In genomic region chr1:235932090-235932510, GRCh38 we compare ENCODE assay signal across 11 cellular contexts.
A peak's percentile ranks its signal among the peaks of the same experiment; 100 is the strongest.
DNase-seq lines count a peak whose midpoint lies in the region; TF ChIP-seq lines count a peak whose summit lies in the region.
"Had no signal": no experiment of that assay in that cellular context is flagged by ENCODE, and none has a peak within 500 bp of the region (broad histone marks: within the 10 kb centered on the region; RNA-seq: fewer than 3 reads in every experiment).

No MANE protein-coding gene starts in this region.

- H2BK12ac ChIP-seq in trophoblast cell (ENCODE audit: low read length), result no peak overlapping the region

- H3K14ac ChIP-seq in trophoblast cell (ENCODE audit: low read length), result no peak overlapping the region

- TF ChIP-seq POLR2A in esophagus squamous epithelium (IDR thresholded peaks at IDR 0.05), result no peak

- H3K79me2 ChIP-seq in OCI-LY3 (ENCODE audit: low read length) (no peaks in the 10 kb centered on the region), trophoblast cell (ENCODE audit: control insufficient read depth, insufficient read depth, low read length, poor library complexity) (no peaks in the 10 kb centered on the region)

- peak overlapping the region in 2 of 10 experiments; percentile 2 to 6; a peak in 2 of 20 replicates for H3K4me3 ChIP-seq in BLaER1 treated with 17β-estradiol and CSF1 and Interleukin-3, amounts not matched to agents 10 nM and 100 nM
- peak overlapping the region; percentile 33 for H3K4me3 ChIP-seq in OCI-LY3 (ENCODE audit: low read length)
- no peak overlapping the region for H3K4me3 ChIP-seq in esophagus squamous epithelium
- H3K4me3 ChIP-seq in trophoblast cell (ENCODE audit: low read depth, low read length), result no peak overlapping the region
- H3K4me3 ChIP-seq: gastrocnemius medialis had no signal

- H3K4ac ChIP-seq in trophoblast cell (ENCODE audit: low read depth, low read length), result no peak overlapping the region

- H3K4me2 ChIP-seq in BLaER1 treated with 17β-estradiol and CSF1 and Interleukin-3, amounts not matched to agents 10 nM and 100 nM, result peak overlapping the region; percentile 75 to 94 (median 84)
- H3K4me2 ChIP-seq in OCI-LY3 (ENCODE audit: low read length), result peak overlapping the region; percentile 73
- H3K4me2 ChIP-seq in trophoblast cell (ENCODE audit: low read length), result no peak overlapping the region

- intact Hi-C loops in esophagus squamous epithelium (cut with DNase I), result no loop called here

- H3K9me3 ChIP-seq in BLaER1 treated with 17β-estradiol and CSF1 and Interleukin-3, amounts not matched to agents 10 nM and 100 nM (replicated peaks in 1 of 11), result no peaks in the 10 kb centered on the region
- H3K9me3 ChIP-seq in OCI-LY3 (ENCODE audit: insufficient read depth, low read length), result no peaks in the 10 kb centered on the region
- H3K9me3 ChIP-seq in esophagus squamous epithelium, result no peaks in the 10 kb centered on the region
- peaks cover 1% of the 10 kb centered on the region for H3K9me3 ChIP-seq in trophoblast cell (ENCODE audit: insufficient read depth, low read depth, low read length)
- H3K9me3 ChIP-seq: gastrocnemius medialis had no signal

- no peak overlapping the region for H4K8ac ChIP-seq in trophoblast cell (ENCODE audit: low read depth, low read length)

- H2AK5ac ChIP-seq in trophoblast cell (ENCODE audit: low read length), result no peak overlapping the region

- H3K9ac ChIP-seq in BLaER1 treated with 17β-estradiol and CSF1 and Interleukin-3, amounts not matched to agents 10 nM and 100 nM, result peak overlapping the region in 10 of 11 experiments; percentile 19 to 84 (median 79); a peak in 19 of 22 replicates
- H3K9ac ChIP-seq in OCI-LY3 (ENCODE audit: low read length) (no peak overlapping the region), trophoblast cell (ENCODE audit: low read length) (no peak overlapping the region)

- DNase-seq in H4 (ENCODE audit: low spot score) (peak; percentile 39), esophagus squamous epithelium (lab: John Stamatoyannopoulos, UW) (no peak), trophoblast cell (no peak), superior temporal gyrus (ENCODE audit: extremely low spot score) (no peak)
- DNase-seq in stimulated activated CD4-positive, alpha-beta T cell treated with anti-CD3 and anti-CD28 coated beads, Interleukin-1b, Interleukin-23, amount 100 ng/mL, for 48 hours, result no peak
- no peak for DNase-seq in stimulated activated CD4-positive, alpha-beta T cell treated with anti-CD3 and anti-CD28 coated beads, Interleukin-2, amount 100 ng/mL, for 24 hours
- DNase-seq: gastrocnemius medialis; NCI-H345; stimulated activated naive CD4-positive, alpha-beta T cell treated with Interleukin-2 at 50 U/mL for 16 hours had no signal

- H2BK5ac ChIP-seq in trophoblast cell (ENCODE audit: low read depth, low read length, poor library complexity), result no peak overlapping the region

- H3K36me3 ChIP-seq in BLaER1 treated with 17β-estradiol and CSF1 and Interleukin-3, amounts not matched to agents 10 nM and 100 nM, result no peaks in the 10 kb centered on the region
- H3K36me3 ChIP-seq in OCI-LY3 (replicated peaks; ENCODE audit: low read depth, low read length) (no peaks in the 10 kb centered on the region), esophagus squamous epithelium (no peaks in the 10 kb centered on the region), trophoblast cell (ENCODE audit: control insufficient read depth in 1 of 2, insufficient read depth in 2 of 2, low read length in 2 of 2) (no peaks in the 10 kb centered on the region)
- H3K36me3 ChIP-seq: gastrocnemius medialis had no signal

- H3K27ac ChIP-seq in BLaER1 treated with 17β-estradiol and CSF1 and Interleukin-3, amounts not matched to agents 10 nM and 100 nM, result peak overlapping the region in 10 of 11 experiments; percentile 21 to 100 (median 98); a peak in 19 of 22 replicates
- H3K27ac ChIP-seq in OCI-LY3 (ENCODE audit: low read length) (no peak overlapping the region), esophagus squamous epithelium (peak overlapping the region in 3 of 4 donors; percentile 67 to 72 (median 69)), trophoblast cell (ENCODE audit: low read depth, low read length) (no peak overlapping the region)
- H3K27ac ChIP-seq: gastrocnemius medialis had no signal

- no peak overlapping the region for H3K18ac ChIP-seq in trophoblast cell (ENCODE audit: low read length)

- H3K23ac ChIP-seq in trophoblast cell (ENCODE audit: low read length), result no peak overlapping the region

- H2BK120ac ChIP-seq in trophoblast cell (ENCODE audit: insufficient read depth, low read length, poor library complexity), result no peak overlapping the region

- no peak for TF ChIP-seq CTCF in OCI-LY3 (IDR thresholded peaks at IDR 0.05; ENCODE audit: low read depth, low read length)
- no peak for TF ChIP-seq CTCF in esophagus squamous epithelium (IDR thresholded peaks at IDR 0.05)

- WGBS in esophagus squamous epithelium, 2 donors, result 21 to 46% methylated on average over 8 of the region's 8 CpGs
- no CpG with 5 or more reads among the region's 8 CpGs for WGBS in trophoblast cell (ENCODE audit: extremely low coverage, insufficient coverage, insufficient read length)

- no peak overlapping the region for H4K91ac ChIP-seq in trophoblast cell (ENCODE audit: low read depth, low read length)

- H2AFZ ChIP-seq in OCI-LY3 (ENCODE audit: low read depth, low read length) (no peak overlapping the region), trophoblast cell (ENCODE audit: insufficient read depth, low read length, poor library complexity) (no peak overlapping the region)

- H3K27me3 ChIP-seq in BLaER1 treated with 17β-estradiol and CSF1 and Interleukin-3, amounts not matched to agents 10 nM and 100 nM, result no peaks in the 10 kb centered on the region
- H3K27me3 ChIP-seq in OCI-LY3 (ENCODE audit: low read depth, low read length) (peaks cover 91% of the 10 kb centered on the region), esophagus squamous epithelium (no peaks in the 10 kb centered on the region), trophoblast cell (ENCODE audit: insufficient read depth, low read length) (no peaks in the 10 kb centered on the region)
- H3K27me3 ChIP-seq: gastrocnemius medialis had no signal

- H4K20me1 ChIP-seq in BLaER1 treated with 17β-estradiol and CSF1 and Interleukin-3, amounts not matched to agents 10 nM and 100 nM, result no peaks in the 10 kb centered on the region
- H4K20me1 ChIP-seq in OCI-LY3 (ENCODE audit: insufficient read depth, low read length), result peaks cover 5% of the 10 kb centered on the region

- peaks cover 2% of the 10 kb centered on the region for H3K79me1 ChIP-seq in trophoblast cell (ENCODE audit: low read length)

- peaks cover 61 to 97% (median 93%) of the 10 kb centered on the region in 10 experiments for H3K4me1 ChIP-seq in BLaER1 treated with 17β-estradiol and CSF1 and Interleukin-3, amounts not matched to agents 10 nM and 100 nM
- H3K4me1 ChIP-seq in OCI-LY3 (ENCODE audit: low read length) (peaks cover 46% of the 10 kb centered on the region), esophagus squamous epithelium (peaks cover 28 to 76% (median 33%) of the 10 kb centered on the region in 3 donors), trophoblast cell (ENCODE audit: control insufficient read depth in 1 of 2, insufficient read depth in 2 of 2, low read length in 2 of 2) (peaks cover 8% of the 10 kb centered on the region in 2 experiments)
- H3K4me1 ChIP-seq: gastrocnemius medialis had no signal

- no peak overlapping the region for H4K12ac ChIP-seq in trophoblast cell (ENCODE audit: low read depth, low read length)

Comparison
In these comparisons a context has a peak if more than half of its experiments do, and no peak if none do; other contexts are left out.
1. H3K27ac ChIP-seq: peak in BLaER1 treated with 17β-estradiol and CSF1 and Interleukin-3, amounts not matched to agents 10 nM and 100 nM (10 of 11) and esophagus squamous epithelium (3 of 4); none in OCI-LY3 (single experiment) and trophoblast cell (single experiment).
2. H3K9ac ChIP-seq: peak in BLaER1 treated with 17β-estradiol and CSF1 and Interleukin-3, amounts not matched to agents 10 nM and 100 nM (10 of 11); none in OCI-LY3 (single experiment) and trophoblast cell (single experiment).